24 cellular contexts compared by ENCODE assay signal in the genomic region with DNA sequence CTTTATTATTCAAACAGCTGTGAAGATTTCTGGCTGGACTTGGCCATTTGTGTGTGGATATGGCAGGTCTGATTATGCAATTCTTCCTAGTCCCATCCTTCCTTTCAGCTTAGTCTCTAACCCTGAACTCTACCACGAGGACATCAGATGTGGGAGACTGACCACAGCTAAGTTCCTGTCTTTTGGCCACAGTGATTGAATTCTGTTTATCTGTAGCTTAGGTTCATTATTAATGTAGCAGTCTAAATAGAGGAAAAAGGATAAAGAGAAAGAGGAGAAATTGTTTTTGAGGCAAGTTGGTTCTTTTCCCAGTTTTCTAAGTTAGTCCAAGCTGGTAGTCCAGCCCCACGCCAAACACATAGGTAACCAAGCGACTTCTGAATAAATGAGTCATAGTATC.
A peak's percentile ranks its signal among the peaks of the same experiment; 100 is the strongest.
DNase-seq lines count a peak whose midpoint lies in the region; ATAC-seq, FAIRE-seq and TF ChIP-seq lines count a peak whose summit lies in the region.
"Had no signal": no experiment of that assay in that cellular context is flagged by ENCODE, and none has a peak within 500 bp of the region (broad histone marks: within the 10 kb centered on the region; RNA-seq: fewer than 3 reads in every experiment).

No MANE protein-coding gene starts in this region.

- in situ Hi-C loops in HepG2 (cut with HindIII; ENCODE audit: extremely low pct_ligation_motif_present, low pct_unique_long_range_greater_than_20kb), result no loop called here

- H4K20me1 ChIP-seq in HepG2 (ENCODE audit: insufficient read depth, low read length) (no peaks in the 10 kb centered on the region), astrocyte (ENCODE audit: insufficient read depth, low read length) (no peaks in the 10 kb centered on the region)
- H4K20me1 ChIP-seq: BLaER1 had no signal

- intact Hi-C loops in HepG2 (cut with micrococcal nuclease; ENCODE audit: unreplicated experiment) (no loop called here), right lobe of liver (cut with DNase I) (no loop called here), esophagus muscularis mucosa (cut with DNase I) (no loop called here)

- no peaks in the 10 kb centered on the region for H3K27me3 ChIP-seq in HepG2 (ENCODE audit: control insufficient read depth in 1 of 2, insufficient read depth in 2 of 2, low read length in 2 of 2)
- no peaks in the 10 kb centered on the region for H3K27me3 ChIP-seq in right lobe of liver
- no peaks in the 10 kb centered on the region for H3K27me3 ChIP-seq in astrocyte (ENCODE audit: insufficient read depth, low read length)
- H3K27me3 ChIP-seq in gastroesophageal sphincter, result no peaks in the 10 kb centered on the region
- no peaks in the 10 kb centered on the region for H3K27me3 ChIP-seq in esophagus muscularis mucosa
- H3K27me3 ChIP-seq: ascending aorta, BLaER1, neutrophil had no signal

- H3K4me2 ChIP-seq in HepG2 (ENCODE audit: low read depth, low read length) (no peak overlapping the region), astrocyte (ENCODE audit: low read length) (no peak overlapping the region)
- H3K4me2 ChIP-seq: A549, BLaER1 had no signal

- ATAC-seq in HepG2 (no peak), right lobe of liver (no peak), gastroesophageal sphincter (peak; percentile 53)
- ATAC-seq: A549, psoas muscle had no signal

- no peak for TF ChIP-seq CTCF in HepG2 (CRISPR knock-in tag; IDR thresholded peaks at IDR 0.05)
- TF ChIP-seq CTCF in right lobe of liver (IDR thresholded peaks at IDR 0.05), result no peak
- TF ChIP-seq CTCF in astrocyte (IDR thresholded peaks at IDR 0.05; ENCODE audit: insufficient read depth, low read depth, low read length), result no peak
- no peak for TF ChIP-seq CTCF in gastroesophageal sphincter (IDR thresholded peaks at IDR 0.05)
- no peak for TF ChIP-seq CTCF in esophagus muscularis mucosa (IDR thresholded peaks at IDR 0.05)

- 35% methylated on average over 3 of the region's 3 CpGs for WGBS in HepG2 (ENCODE audit: low lambda C conversion rate)
- 46% methylated on average over 3 of the region's 3 CpGs for WGBS in right lobe of liver (ENCODE audit: insufficient coverage, low coverage, low lambda C conversion rate, missing lambda C conversion rate)
- 18 to 22% methylated on average over 3 of the region's 3 CpGs for WGBS in gastroesophageal sphincter (ENCODE audit: low coverage in 1 of 2), 2 donors
- WGBS in esophagus muscularis mucosa, result 38% methylated on average over 3 of the region's 3 CpGs

- H3K79me2 ChIP-seq in HepG2 (ENCODE audit: insufficient read depth, low read length) (no peaks in the 10 kb centered on the region), astrocyte (ENCODE audit: insufficient read depth, low read length) (no peaks in the 10 kb centered on the region)

- H3K36me3 Mint-ChIP-seq in astrocyte (ENCODE audit: low read depth, unreplicated experiment), result no peaks in the 10 kb centered on the region
- H3K36me3 Mint-ChIP-seq: activated naive CD8-positive, alpha-beta T cell; memory B cell had no signal

- CTCF ChIA-PET in HepG2 (lab: Yijun Ruan, JAX; ENCODE audit: low intra/inter-chr PET ratio, low total read pairs) (no interaction called here), HEK293T (lab: Yijun Ruan, JAX) (no interaction called here)

- TF ChIP-seq POLR2A in HepG2 (IDR thresholded peaks at IDR 0.05; ENCODE audit: insufficient read depth in 1 of 2, low read depth in 2 of 2, low read length in 2 of 2) (no peak), right lobe of liver (IDR thresholded peaks at IDR 0.05) (no peak), gastroesophageal sphincter (IDR thresholded peaks at IDR 0.05) (no peak), esophagus muscularis mucosa (IDR thresholded peaks at IDR 0.05; ENCODE audit: low read depth) (no peak)

- peaks cover 4% of the 10 kb centered on the region for H3K9me3 Mint-ChIP-seq in astrocyte (ENCODE audit: unreplicated experiment)
- H3K9me3 Mint-ChIP-seq: activated B cell treated with CpG ODN at 0.5 μM for 24 hours, H9, memory B cell had no signal

- no peaks in the 10 kb centered on the region for H3K4me1 ChIP-seq in HepG2 (ENCODE audit: insufficient read depth, low read length)
- H3K4me1 ChIP-seq in right lobe of liver, result no peaks in the 10 kb centered on the region
- no peaks in the 10 kb centered on the region for H3K4me1 ChIP-seq in astrocyte (ENCODE audit: insufficient read depth, low read length)
- peaks cover 5 to 33% (median 16%) of the 10 kb centered on the region in 3 donors for H3K4me1 ChIP-seq in gastroesophageal sphincter
- peaks cover 0 to 34% (median 15%) of the 10 kb centered on the region in 4 donors for H3K4me1 ChIP-seq in esophagus muscularis mucosa
- H3K4me1 ChIP-seq: A549, ascending aorta, BLaER1, psoas muscle had no signal

- no peak for FAIRE-seq in HepG2 (lab: Jason Lieb, UNC)
- peak; percentile 5 for FAIRE-seq in astrocyte (lab: Jason Lieb, UNC)
- FAIRE-seq: A549, GM12891 had no signal

- H3K27ac Mint-ChIP-seq in astrocyte (ENCODE audit: unreplicated experiment), result no peak overlapping the region
- H3K27ac Mint-ChIP-seq: activated B cell treated with CpG ODN at 0.5 μM for 24 hours; activated naive CD8-positive, alpha-beta T cell; H9; memory B cell had no signal

- no TSS peak for BruUV-seq in HepG2 (replicated peaks; lab: Mats Ljungman, UMichigan)

- DNase-seq in HepG2 (ENCODE audit: low spot score), result no peak
- DNase-seq in right lobe of liver, result no peak
- peak; percentile 94 for DNase-seq in astrocyte (ENCODE audit: low read depth)
- DNase-seq in SHP77 treated with DMSO at 0.1 percent for 48 hours (lab: John Stamatoyannopoulos, UW), result no peak
- no peak for DNase-seq in NCI-H748 treated with DMSO at 0.1 percent for 48 hours (lab: John Stamatoyannopoulos, UW)
- no peak for DNase-seq in esophagus muscularis mucosa (ENCODE audit: extremely low spot score)
- DNase-seq in HEK293T (ENCODE audit: extremely low spot score), result no peak
- DNase-seq: activated B cell treated with CpG ODN at 0.5 μM for 24 hours; DND-41; effector memory CD4-positive, alpha-beta T cell; H9; head of caudate nucleus; NCI-H1105; NCI-H1930; NCI-H69; psoas muscle had no signal

- no peak overlapping the region for H3K27ac ChIP-seq in HepG2 (ENCODE audit: extremely low read length, insufficient read depth, low read length)
- H3K27ac ChIP-seq in right lobe of liver, result no peak overlapping the region
- no peak overlapping the region for H3K27ac ChIP-seq in astrocyte (ENCODE audit: low read depth, low read length)
- H3K27ac ChIP-seq in gastroesophageal sphincter, result peak overlapping the region in 2 of 4 donors; percentile 39 to 46
- H3K27ac ChIP-seq in esophagus muscularis mucosa (replicated peaks in 1 of 4), result no peak overlapping the region
- H3K27ac ChIP-seq: A549, ascending aorta, BLaER1, neutrophil, psoas muscle had no signal

- no peaks in the 10 kb centered on the region for H3K27me3 Mint-ChIP-seq in astrocyte (ENCODE audit: low read depth, unreplicated experiment)
- H3K27me3 Mint-ChIP-seq: activated B cell treated with CpG ODN at 0.5 μM for 24 hours; activated naive CD8-positive, alpha-beta T cell had no signal

- POLR2A ChIA-PET in HepG2 (lab: Yijun Ruan, JAX), result no interaction called here
- POLR2A ChIA-PET in HEK293T (lab: Yijun Ruan, JAX), result no interaction called here

- H3K4me3 Mint-ChIP-seq in astrocyte (ENCODE audit: unreplicated experiment), result no peak overlapping the region
- H3K4me3 Mint-ChIP-seq: activated B cell treated with CpG ODN at 0.5 μM for 24 hours; activated naive CD8-positive, alpha-beta T cell; H9; memory B cell had no signal

- TF ChIP-seq EP300 in HepG2 (IDR thresholded peaks at IDR 0.05; ENCODE audit: low read depth in 2 of 2, low read length in 2 of 2) (no peak), HepG2 (CRISPR knock-in tag; IDR thresholded peaks at IDR 0.05; ENCODE audit: borderline replicate concordance) (no peak), gastroesophageal sphincter (IDR thresholded peaks at IDR 0.05) (no peak), esophagus muscularis mucosa (IDR thresholded peaks at IDR 0.05) (no peak)

- H3K36me3 ChIP-seq in HepG2 (replicated peaks in 1 of 2; ENCODE audit: control insufficient read depth in 1 of 2, insufficient read depth in 2 of 2, low read length in 2 of 2) (no peaks in the 10 kb centered on the region), right lobe of liver (no peaks in the 10 kb centered on the region), astrocyte (ENCODE audit: insufficient read depth, low read length) (no peaks in the 10 kb centered on the region), gastroesophageal sphincter (no peaks in the 10 kb centered on the region), esophagus muscularis mucosa (no peaks in the 10 kb centered on the region)
- H3K36me3 ChIP-seq: ascending aorta, BLaER1, neutrophil had no signal

- H3K9ac ChIP-seq in HepG2 (ENCODE audit: insufficient read depth, low read depth, low read length) (no peak overlapping the region), astrocyte (ENCODE audit: low read length) (no peak overlapping the region)
- H3K9ac ChIP-seq: BLaER1 had no signal

- H3K4me3 ChIP-seq in HepG2 (replicated peaks in 1 of 3; ENCODE audit: insufficient read depth in 1 of 3, low read depth in 2 of 3, low read length in 3 of 3) (no peak overlapping the region), right lobe of liver (no peak overlapping the region), astrocyte (ENCODE audit: insufficient read depth, low read depth, low read length) (no peak overlapping the region), gastroesophageal sphincter (no peak overlapping the region), esophagus muscularis mucosa (no peak overlapping the region)
- H3K4me3 ChIP-seq: A549, ascending aorta, BLaER1, psoas muscle had no signal

- no peak for TF ChIP-seq RAD21 in HepG2 (CRISPR knock-in tag; IDR thresholded peaks at IDR 0.05)

- H3K9me3 ChIP-seq in HepG2 (ENCODE audit: low read length), result no peaks in the 10 kb centered on the region
- H3K9me3 ChIP-seq in right lobe of liver, result no peaks in the 10 kb centered on the region
- no peaks in the 10 kb centered on the region for H3K9me3 ChIP-seq in astrocyte (ENCODE audit: insufficient read depth, low read depth, low read length)
- no peaks in the 10 kb centered on the region for H3K9me3 ChIP-seq in gastroesophageal sphincter
- H3K9me3 ChIP-seq in esophagus muscularis mucosa, result no peaks in the 10 kb centered on the region
- H3K9me3 ChIP-seq: A549, ascending aorta, BLaER1, neutrophil, psoas muscle had no signal

- H2AFZ ChIP-seq in HepG2 (ENCODE audit: low read length), result no peak overlapping the region
- H2AFZ ChIP-seq in astrocyte (ENCODE audit: low read depth, low read length), result no peak overlapping the region

- peaks cover 5% of the 10 kb centered on the region for H3K4me1 Mint-ChIP-seq in astrocyte (ENCODE audit: low read depth, unreplicated experiment)
- H3K4me1 Mint-ChIP-seq: activated B cell treated with CpG ODN at 0.5 μM for 24 hours, memory B cell had no signal

TF ChIP-seq in HepG2, 621 proteins besides CTCF, POLR2A, EP300 and RAD21 (continues in another document):
- TF ChIP-seq ZNF564 (CRISPR knock-in tag; IDR thresholded peaks at IDR 0.05) (no peak), ZNF878 (CRISPR knock-in tag; IDR thresholded peaks at IDR 0.05) (no peak), NR2F2 (IDR thresholded peaks at IDR 0.05; ENCODE audit: borderline replicate concordance, low read depth) (no peak)

TF ChIP-seq in HEK293T, 16 proteins besides CTCF, POLR2A, EP300 and RAD21 (continues in another document):
- TF ChIP-seq FOXA1 (IDR thresholded peaks at IDR 0.05) (no peak), HDGF (IDR thresholded peaks at IDR 0.05; ENCODE audit: borderline replicate concordance) (no peak), TARDBP (IDR thresholded peaks at IDR 0.05) (no peak), FOXK2 (IDR thresholded peaks at IDR 0.05) (no peak), L3MBTL2 (conservative IDR thresholded peaks at IDR 0.05) (no peak)
